Comparison of ENCODE assay signal across 1 cellular context in the genomic region with DNA sequence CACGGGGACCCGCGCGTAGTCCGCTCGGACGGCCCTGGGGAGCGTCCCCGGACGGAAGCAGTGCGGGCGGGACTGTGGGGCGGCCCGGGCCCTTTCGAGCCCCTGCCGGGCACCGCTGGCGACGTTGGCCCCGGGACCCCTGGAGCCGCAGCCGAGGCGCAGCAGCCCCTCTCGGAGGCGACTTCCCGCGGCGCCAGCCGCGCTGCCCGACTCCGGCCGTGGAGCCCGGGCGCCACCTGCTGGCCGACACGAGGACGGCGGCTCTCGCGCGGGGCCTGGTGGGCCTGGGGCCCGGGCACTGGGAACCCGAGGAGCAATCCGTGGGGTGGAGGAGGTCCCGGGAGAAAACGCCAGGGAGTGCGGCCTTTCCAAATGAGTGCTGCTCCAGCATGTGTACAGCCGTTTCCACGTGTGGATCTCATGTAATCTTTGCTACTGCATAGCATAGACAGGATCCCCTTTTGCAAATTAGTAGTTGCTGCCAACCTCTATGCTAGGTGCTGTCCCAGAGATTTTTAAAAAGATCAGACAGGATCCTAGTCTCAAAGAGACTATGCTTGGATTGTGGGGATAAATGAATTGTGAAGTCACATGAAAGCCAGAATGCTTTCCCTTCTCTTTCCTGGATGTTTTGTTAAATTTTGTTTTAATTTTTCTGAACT.
TF ChIP-seq lines count a peak whose summit lies in the region.

No MANE protein-coding gene starts in this region.

TF ChIP-seq in HepG2, 621 proteins besides CTCF, POLR2A, EP300 and RAD21 (continued from another document and continues in another):
- TF ChIP-seq, protein P1, sequence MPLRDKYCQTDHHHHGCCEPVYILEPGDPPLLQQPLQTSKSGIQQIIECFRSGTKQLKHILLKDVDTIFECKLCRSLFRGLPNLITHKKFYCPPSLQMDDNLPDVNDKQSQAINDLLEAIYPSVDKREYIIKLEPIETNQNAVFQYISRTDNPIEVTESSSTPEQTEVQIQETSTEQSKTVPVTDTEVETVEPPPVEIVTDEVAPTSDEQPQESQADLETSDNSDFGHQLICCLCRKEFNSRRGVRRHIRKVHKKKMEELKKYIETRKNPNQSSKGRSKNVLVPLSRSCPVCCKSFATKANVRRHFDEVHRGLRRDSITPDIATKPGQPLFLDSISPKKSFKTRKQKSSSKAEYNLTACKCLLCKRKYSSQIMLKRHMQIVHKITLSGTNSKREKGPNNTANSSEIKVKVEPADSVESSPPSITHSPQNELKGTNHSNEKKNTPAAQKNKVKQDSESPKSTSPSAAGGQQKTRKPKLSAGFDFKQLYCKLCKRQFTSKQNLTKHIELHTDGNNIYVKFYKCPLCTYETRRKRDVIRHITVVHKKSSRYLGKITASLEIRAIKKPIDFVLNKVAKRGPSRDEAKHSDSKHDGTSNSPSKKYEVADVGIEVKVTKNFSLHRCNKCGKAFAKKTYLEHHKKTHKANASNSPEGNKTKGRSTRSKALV (CRISPR knock-in tag; IDR thresholded peaks at IDR 0.05) = no peak
- TF ChIP-seq MAFK (conservative IDR thresholded peaks at IDR 0.05 in 1 of 2, IDR thresholded peaks at IDR 0.05 in 1 of 2; ENCODE audit: low read length in 2 of 2) = no peak
- no peak; the same call in 1 of the 2 replicates for TF ChIP-seq ZNF160 (CRISPR knock-in tag; IDR thresholded peaks at IDR 0.05)
- TF ChIP-seq ZFP82 (CRISPR knock-in tag; IDR thresholded peaks at IDR 0.05; ENCODE audit: borderline replicate concordance) = no peak
- no peak for TF ChIP-seq ZNF260 (CRISPR knock-in tag; IDR thresholded peaks at IDR 0.05; ENCODE audit: borderline replicate concordance, low read depth)
- TF ChIP-seq NR2F1 (CRISPR knock-in tag; IDR thresholded peaks at IDR 0.05) = no peak; a peak in 1 of 4 replicates
- TF ChIP-seq, protein P2, sequence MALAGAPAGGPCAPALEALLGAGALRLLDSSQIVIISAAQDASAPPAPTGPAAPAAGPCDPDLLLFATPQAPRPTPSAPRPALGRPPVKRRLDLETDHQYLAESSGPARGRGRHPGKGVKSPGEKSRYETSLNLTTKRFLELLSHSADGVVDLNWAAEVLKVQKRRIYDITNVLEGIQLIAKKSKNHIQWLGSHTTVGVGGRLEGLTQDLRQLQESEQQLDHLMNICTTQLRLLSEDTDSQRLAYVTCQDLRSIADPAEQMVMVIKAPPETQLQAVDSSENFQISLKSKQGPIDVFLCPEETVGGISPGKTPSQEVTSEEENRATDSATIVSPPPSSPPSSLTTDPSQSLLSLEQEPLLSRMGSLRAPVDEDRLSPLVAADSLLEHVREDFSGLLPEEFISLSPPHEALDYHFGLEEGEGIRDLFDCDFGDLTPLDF (CRISPR knock-in tag; IDR thresholded peaks at IDR 0.05) = no peak
- TF ChIP-seq, protein P3, sequence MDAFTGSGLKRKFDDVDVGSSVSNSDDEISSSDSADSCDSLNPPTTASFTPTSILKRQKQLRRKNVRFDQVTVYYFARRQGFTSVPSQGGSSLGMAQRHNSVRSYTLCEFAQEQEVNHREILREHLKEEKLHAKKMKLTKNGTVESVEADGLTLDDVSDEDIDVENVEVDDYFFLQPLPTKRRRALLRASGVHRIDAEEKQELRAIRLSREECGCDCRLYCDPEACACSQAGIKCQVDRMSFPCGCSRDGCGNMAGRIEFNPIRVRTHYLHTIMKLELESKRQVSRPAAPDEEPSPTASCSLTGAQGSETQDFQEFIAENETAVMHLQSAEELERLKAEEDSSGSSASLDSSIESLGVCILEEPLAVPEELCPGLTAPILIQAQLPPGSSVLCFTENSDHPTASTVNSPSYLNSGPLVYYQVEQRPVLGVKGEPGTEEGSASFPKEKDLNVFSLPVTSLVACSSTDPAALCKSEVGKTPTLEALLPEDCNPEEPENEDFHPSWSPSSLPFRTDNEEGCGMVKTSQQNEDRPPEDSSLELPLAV (CRISPR knock-in tag; conservative IDR thresholded peaks at IDR 0.05; ENCODE audit: low read depth) = no peak
- TF ChIP-seq ZNF274 (CRISPR knock-in tag; IDR thresholded peaks at IDR 0.05) = no peak
- TF ChIP-seq, protein P4, sequence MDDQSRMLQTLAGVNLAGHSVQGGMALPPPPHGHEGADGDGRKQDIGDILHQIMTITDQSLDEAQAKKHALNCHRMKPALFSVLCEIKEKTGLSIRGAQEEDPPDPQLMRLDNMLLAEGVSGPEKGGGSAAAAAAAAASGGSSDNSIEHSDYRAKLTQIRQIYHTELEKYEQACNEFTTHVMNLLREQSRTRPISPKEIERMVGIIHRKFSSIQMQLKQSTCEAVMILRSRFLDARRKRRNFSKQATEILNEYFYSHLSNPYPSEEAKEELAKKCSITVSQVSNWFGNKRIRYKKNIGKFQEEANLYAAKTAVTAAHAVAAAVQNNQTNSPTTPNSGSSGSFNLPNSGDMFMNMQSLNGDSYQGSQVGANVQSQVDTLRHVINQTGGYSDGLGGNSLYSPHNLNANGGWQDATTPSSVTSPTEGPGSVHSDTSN (CRISPR knock-in tag; IDR thresholded peaks at IDR 0.05; ENCODE audit: borderline replicate concordance) = no peak
- TF ChIP-seq NFE2 (CRISPR knock-in tag; IDR thresholded peaks at IDR 0.05) = no peak
- TF ChIP-seq NR2F6 (IDR thresholded peaks at IDR 0.05) = no peak
- peak; percentile 36; the same call in 1 of the 2 replicates for TF ChIP-seq NR2F6 (CRISPR knock-in tag; IDR thresholded peaks at IDR 0.05)
- TF ChIP-seq, protein P5, sequence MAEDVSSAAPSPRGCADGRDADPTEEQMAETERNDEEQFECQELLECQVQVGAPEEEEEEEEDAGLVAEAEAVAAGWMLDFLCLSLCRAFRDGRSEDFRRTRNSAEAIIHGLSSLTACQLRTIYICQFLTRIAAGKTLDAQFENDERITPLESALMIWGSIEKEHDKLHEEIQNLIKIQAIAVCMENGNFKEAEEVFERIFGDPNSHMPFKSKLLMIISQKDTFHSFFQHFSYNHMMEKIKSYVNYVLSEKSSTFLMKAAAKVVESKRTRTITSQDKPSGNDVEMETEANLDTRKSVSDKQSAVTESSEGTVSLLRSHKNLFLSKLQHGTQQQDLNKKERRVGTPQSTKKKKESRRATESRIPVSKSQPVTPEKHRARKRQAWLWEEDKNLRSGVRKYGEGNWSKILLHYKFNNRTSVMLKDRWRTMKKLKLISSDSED (CRISPR knock-in tag; IDR thresholded peaks at IDR 0.05) = 0 out of 2 replicates have a peak, but pooled peaks have one; percentile 66
- TF ChIP-seq HOXD1 (CRISPR knock-in tag; IDR thresholded peaks at IDR 0.05) = no peak
- TF ChIP-seq ZKSCAN8 (CRISPR knock-in tag; IDR thresholded peaks at IDR 0.05; ENCODE audit: borderline replicate concordance) = no peak
- TF ChIP-seq ZNF552 (CRISPR knock-in tag; IDR thresholded peaks at IDR 0.05; ENCODE audit: borderline replicate concordance) = 0 out of 2 replicates have a peak, but pooled peaks have one; percentile 8
- TF ChIP-seq, protein P6, sequence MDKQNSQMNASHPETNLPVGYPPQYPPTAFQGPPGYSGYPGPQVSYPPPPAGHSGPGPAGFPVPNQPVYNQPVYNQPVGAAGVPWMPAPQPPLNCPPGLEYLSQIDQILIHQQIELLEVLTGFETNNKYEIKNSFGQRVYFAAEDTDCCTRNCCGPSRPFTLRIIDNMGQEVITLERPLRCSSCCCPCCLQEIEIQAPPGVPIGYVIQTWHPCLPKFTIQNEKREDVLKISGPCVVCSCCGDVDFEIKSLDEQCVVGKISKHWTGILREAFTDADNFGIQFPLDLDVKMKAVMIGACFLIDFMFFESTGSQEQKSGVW (CRISPR knock-in tag; IDR thresholded peaks at IDR 0.05; ENCODE audit: borderline replicate concordance) = no peak
- TF ChIP-seq, protein P7, sequence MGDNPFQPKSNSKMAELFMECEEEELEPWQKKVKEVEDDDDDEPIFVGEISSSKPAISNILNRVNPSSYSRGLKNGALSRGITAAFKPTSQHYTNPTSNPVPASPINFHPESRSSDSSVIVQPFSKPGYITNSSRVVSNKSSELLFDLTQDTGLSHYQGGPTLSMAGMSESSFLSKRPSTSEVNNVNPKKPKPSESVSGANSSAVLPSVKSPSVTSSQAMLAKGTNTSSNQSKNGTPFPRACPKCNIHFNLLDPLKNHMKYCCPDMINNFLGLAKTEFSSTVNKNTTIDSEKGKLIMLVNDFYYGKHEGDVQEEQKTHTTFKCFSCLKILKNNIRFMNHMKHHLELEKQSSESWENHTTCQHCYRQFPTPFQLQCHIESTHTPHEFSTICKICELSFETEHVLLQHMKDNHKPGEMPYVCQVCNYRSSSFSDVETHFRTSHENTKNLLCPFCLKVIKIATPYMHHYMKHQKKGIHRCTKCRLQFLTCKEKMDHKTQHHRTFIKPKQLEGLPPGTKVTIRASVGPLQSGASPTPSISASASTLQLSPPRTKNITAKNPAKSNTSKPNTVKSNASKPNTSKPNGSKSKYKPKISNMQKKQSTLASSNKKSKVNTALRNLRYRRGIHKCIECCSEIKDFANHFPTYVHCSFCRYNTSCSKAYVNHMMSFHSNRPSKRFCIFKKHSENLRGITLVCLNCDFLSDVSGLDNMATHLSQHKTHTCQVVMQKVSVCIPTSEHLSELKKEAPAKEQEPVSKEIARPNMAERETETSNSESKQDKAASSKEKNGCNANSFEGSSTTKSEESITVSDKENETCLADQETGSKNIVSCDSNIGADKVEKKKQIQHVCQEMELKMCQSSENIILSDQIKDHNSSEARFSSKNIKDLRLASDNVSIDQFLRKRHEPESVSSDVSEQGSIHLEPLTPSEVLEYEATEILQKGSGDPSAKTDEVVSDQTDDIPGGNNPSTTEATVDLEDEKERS (CRISPR knock-in tag; IDR thresholded peaks at IDR 0.05) = no peak
- TF ChIP-seq TBX3 (IDR thresholded peaks at IDR 0.05; ENCODE audit: borderline replicate concordance) = no peak
- no peak for TF ChIP-seq SSRP1 (CRISPR knock-in tag; IDR thresholded peaks at IDR 0.05)
- TF ChIP-seq ZNF543 (CRISPR knock-in tag; IDR thresholded peaks at IDR 0.05) = no peak
- TF ChIP-seq, protein P8, sequence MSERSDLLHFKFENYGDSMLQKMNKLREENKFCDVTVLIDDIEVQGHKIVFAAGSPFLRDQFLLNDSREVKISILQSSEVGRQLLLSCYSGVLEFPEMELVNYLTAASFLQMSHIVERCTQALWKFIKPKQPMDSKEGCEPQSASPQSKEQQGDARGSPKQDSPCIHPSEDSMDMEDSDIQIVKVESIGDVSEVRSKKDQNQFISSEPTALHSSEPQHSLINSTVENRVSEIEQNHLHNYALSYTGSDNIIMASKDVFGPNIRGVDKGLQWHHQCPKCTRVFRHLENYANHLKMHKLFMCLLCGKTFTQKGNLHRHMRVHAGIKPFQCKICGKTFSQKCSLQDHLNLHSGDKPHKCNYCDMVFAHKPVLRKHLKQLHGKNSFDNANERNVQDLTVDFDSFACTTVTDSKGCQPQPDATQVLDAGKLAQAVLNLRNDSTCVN (CRISPR knock-in tag; IDR thresholded peaks at IDR 0.05; ENCODE audit: borderline replicate concordance) = no peak
- TF ChIP-seq ZBTB20 (CRISPR knock-in tag; IDR thresholded peaks at IDR 0.05; ENCODE audit: borderline replicate concordance, low read depth) = no peak
- peak; percentile 87; the same call in 1 of the 2 replicates for TF ChIP-seq ZNF124 (CRISPR knock-in tag; IDR thresholded peaks at IDR 0.05)
- TF ChIP-seq, protein P9, sequence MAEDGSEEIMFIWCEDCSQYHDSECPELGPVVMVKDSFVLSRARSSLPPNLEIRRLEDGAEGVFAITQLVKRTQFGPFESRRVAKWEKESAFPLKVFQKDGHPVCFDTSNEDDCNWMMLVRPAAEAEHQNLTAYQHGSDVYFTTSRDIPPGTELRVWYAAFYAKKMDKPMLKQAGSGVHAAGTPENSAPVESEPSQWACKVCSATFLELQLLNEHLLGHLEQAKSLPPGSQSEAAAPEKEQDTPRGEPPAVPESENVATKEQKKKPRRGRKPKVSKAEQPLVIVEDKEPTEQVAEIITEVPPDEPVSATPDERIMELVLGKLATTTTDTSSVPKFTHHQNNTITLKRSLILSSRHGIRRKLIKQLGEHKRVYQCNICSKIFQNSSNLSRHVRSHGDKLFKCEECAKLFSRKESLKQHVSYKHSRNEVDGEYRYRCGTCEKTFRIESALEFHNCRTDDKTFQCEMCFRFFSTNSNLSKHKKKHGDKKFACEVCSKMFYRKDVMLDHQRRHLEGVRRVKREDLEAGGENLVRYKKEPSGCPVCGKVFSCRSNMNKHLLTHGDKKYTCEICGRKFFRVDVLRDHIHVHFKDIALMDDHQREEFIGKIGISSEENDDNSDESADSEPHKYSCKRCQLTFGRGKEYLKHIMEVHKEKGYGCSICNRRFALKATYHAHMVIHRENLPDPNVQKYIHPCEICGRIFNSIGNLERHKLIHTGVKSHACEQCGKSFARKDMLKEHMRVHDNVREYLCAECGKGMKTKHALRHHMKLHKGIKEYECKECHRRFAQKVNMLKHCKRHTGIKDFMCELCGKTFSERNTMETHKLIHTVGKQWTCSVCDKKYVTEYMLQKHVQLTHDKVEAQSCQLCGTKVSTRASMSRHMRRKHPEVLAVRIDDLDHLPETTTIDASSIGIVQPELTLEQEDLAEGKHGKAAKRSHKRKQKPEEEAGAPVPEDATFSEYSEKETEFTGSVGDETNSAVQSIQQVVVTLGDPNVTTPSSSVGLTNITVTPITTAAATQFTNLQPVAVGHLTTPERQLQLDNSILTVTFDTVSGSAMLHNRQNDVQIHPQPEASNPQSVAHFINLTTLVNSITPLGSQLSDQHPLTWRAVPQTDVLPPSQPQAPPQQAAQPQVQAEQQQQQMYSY (CRISPR knock-in tag; IDR thresholded peaks at IDR 0.05) = no peak
- no peak; the same call in 1 of the 2 replicates for TF ChIP-seq HOXA9 (CRISPR knock-in tag; IDR thresholded peaks at IDR 0.05; ENCODE audit: borderline replicate concordance)
- no peak for TF ChIP-seq ZNF282 (IDR thresholded peaks at IDR 0.05; ENCODE audit: partially characterized antibody)
- no peak for TF ChIP-seq CHD2 (IDR thresholded peaks at IDR 0.05; ENCODE audit: low read depth, low read length)
- no peak for TF ChIP-seq CREB1 (IDR thresholded peaks at IDR 0.05)
- TF ChIP-seq CREB1 (CRISPR knock-in tag; IDR thresholded peaks at IDR 0.05) = no peak
- no peak for TF ChIP-seq CEBPG (CRISPR knock-in tag; IDR thresholded peaks at IDR 0.05)
- TF ChIP-seq TBX2 (CRISPR knock-in tag; IDR thresholded peaks at IDR 0.05; ENCODE audit: borderline replicate concordance) = no peak; the same call in 1 of the 2 replicates
- no peak for TF ChIP-seq ZNF577 (CRISPR knock-in tag; IDR thresholded peaks at IDR 0.05; ENCODE audit: borderline replicate concordance, low read depth)
- no peak for TF ChIP-seq ZNF746 (CRISPR knock-in tag; IDR thresholded peaks at IDR 0.05)
- TF ChIP-seq HMGA1 (CRISPR knock-in tag; conservative IDR thresholded peaks at IDR 0.05) = no peak
- no peak for TF ChIP-seq ZNF7 (CRISPR knock-in tag; IDR thresholded peaks at IDR 0.05)
- TF ChIP-seq CENPT (CRISPR knock-in tag; IDR thresholded peaks at IDR 0.05; ENCODE audit: low read depth) = no peak
- TF ChIP-seq ZNF556 (CRISPR knock-in tag; IDR thresholded peaks at IDR 0.05; ENCODE audit: borderline replicate concordance) = peak; percentile 99
- 0 out of 2 replicates have a peak, but pooled peaks have one; percentile 30 for TF ChIP-seq CHCHD3 (CRISPR knock-in tag; IDR thresholded peaks at IDR 0.05)
- no peak for TF ChIP-seq HDAC2 (CRISPR knock-in tag; IDR thresholded peaks at IDR 0.05)
- peak; percentile 81; the same call in 1 of the 2 replicates for TF ChIP-seq ZNF441 (CRISPR knock-in tag; IDR thresholded peaks at IDR 0.05; ENCODE audit: borderline replicate concordance)
- no peak; the same call in none of the 2 replicates for TF ChIP-seq ZSCAN20 (CRISPR knock-in tag; IDR thresholded peaks at IDR 0.05; ENCODE audit: borderline replicate concordance)
- TF ChIP-seq, protein P10, sequence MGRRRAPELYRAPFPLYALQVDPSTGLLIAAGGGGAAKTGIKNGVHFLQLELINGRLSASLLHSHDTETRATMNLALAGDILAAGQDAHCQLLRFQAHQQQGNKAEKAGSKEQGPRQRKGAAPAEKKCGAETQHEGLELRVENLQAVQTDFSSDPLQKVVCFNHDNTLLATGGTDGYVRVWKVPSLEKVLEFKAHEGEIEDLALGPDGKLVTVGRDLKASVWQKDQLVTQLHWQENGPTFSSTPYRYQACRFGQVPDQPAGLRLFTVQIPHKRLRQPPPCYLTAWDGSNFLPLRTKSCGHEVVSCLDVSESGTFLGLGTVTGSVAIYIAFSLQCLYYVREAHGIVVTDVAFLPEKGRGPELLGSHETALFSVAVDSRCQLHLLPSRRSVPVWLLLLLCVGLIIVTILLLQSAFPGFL (CRISPR knock-in tag; IDR thresholded peaks at IDR 0.05) = 0 out of 2 replicates have a peak, but pooled peaks have one; percentile 19
